20 cellular contexts compared by ENCODE assay signal in the genomic region with DNA sequence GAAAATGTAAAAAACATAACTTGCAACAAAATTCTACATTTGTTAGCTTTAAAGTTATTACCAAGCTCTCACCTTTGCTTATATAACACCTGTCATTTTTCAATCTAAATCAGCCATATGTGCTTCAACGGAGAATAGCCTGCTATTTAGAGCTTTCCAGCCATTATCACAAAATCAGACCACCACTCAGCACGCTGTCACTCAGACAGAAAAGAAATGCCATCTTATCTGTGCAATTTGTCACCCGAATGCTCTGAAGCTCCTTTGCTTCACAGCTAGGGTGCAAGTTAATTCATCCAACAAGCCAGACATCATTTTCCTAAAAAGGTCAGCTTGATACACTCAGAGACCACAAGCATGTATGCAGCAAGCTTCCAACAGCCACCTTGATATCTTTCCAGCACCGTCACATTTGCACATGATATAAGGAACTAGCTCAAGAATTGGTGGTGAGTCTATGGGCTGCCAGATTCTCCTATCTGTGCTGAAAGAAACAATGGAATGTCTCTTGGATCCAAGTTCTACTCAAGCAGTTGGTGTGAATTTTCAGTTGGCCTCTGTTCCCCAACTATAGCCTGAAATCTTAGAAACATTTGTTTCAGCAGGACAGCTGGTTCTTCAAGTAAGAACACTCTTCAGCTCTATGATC. TPM values are rescaled to one million over a fixed set of nuclear protein-coding genes. Genes with fewer than 3 reads are reported as not detected.
"Had no signal": no experiment of that assay in that cellular context is flagged by ENCODE, and none has a peak within 500 bp of the region (broad histone marks: within the 10 kb centered on the region; RNA-seq: fewer than 3 reads in every experiment).

No MANE protein-coding gene starts in this region.

- H3K27me3 ChIP-seq: ascending aorta, right lobe of liver, stomach, vagina had no signal

- H3K9me3 ChIP-seq: ascending aorta, left lung, prostate gland, right lobe of liver, stomach, vagina had no signal

- H3K36me3 ChIP-seq: ascending aorta, left lung, prostate gland, right lobe of liver, stomach, vagina had no signal

- DNase-seq: activated CD4-positive, CD25-positive, alpha-beta regulatory T cell treated with anti-CD3 and anti-CD28 coated beads, Interleukin-2, amount 50 U/mL, for 72 hours; activated gamma-delta T cell; left lung; naive thymus-derived CD4-positive, alpha-beta T cell; right lobe of liver; stimulated activated CD4-positive, alpha-beta T cell treated with anti-CD3 and anti-CD28 coated beads, Interleukin-4, amount 100 ng/mL, for 24 hours; stomach; trophoblast cell had no signal

- H3K4me2 ChIP-seq: smooth muscle cell had no signal

- H3K4me3 ChIP-seq: ascending aorta, left lung, prostate gland, right lobe of liver, smooth muscle cell, stomach, vagina had no signal

- H3K4me1 ChIP-seq: ascending aorta, left lung, prostate gland, right lobe of liver, stomach, vagina had no signal

- H3K27ac ChIP-seq: ascending aorta, left lung, prostate gland, right lobe of liver, stomach, vagina, VCaP had no signal

RNA-seq across cellular contexts. Expression of a gene that starts 20.0 kb away (rescaled TPM):
- total RNA-seq: ascending aorta, bronchial epithelial cell, dermis microvascular lymphatic vessel endothelial cell, frontal cortex, osteocyte, prostate gland, stomach, temporal lobe, vagina had no signal
- polyA plus RNA-seq: adipose tissue, keratinocyte, stomach had no signal
